In genomic region chr12:94042321-94042720, GRCh38 we compare ENCODE assay signal across 16 cellular contexts.
"Had no signal": no experiment of that assay in that cellular context is flagged by ENCODE, and none has a peak within 500 bp of the region (broad histone marks: within the 10 kb centered on the region; RNA-seq: fewer than 3 reads in every experiment).

No MANE protein-coding gene starts in this region.

- H3K4me1 ChIP-seq: ascending aorta, prostate gland had no signal

- H3K9me3 Mint-ChIP-seq: natural killer cell had no signal

- ATAC-seq: activated CD8-positive, alpha-beta memory T cell treated with anti-CD3 and anti-CD28 coated beads, Interleukin-2, amount 10 ng/mL, durations not matched to agents 7 days and 5 days; natural killer cell; stimulated activated naive CD8-positive, alpha-beta T cell treated with anti-CD3 and anti-CD28 coated beads, Interleukin-15, amount 100 ng/mL, for 72 hours had no signal

- DNase-seq: activated CD4-positive, alpha-beta T cell treated with anti-CD3 and anti-CD28 coated beads, Interleukin-2, amount 50 U/mL, for 4 hours; activated CD4-positive, CD25-positive, alpha-beta regulatory T cell treated with anti-CD3 and anti-CD28 coated beads, Interleukin-2, amount 50 U/mL, for 72 hours; activated CD8-positive, alpha-beta memory T cell treated with anti-CD3 and anti-CD28 coated beads, Interleukin-2, amount 10 ng/mL, durations not matched to agents 7 days and 5 days; activated naive CD4-positive, alpha-beta T cell treated with anti-CD3 and anti-CD28 coated beads, Interleukin-2, amount 10 ng/mL, durations not matched to agents 7 days and 5 days; activated T-cell treated with anti-CD3 and anti-CD28 coated beads, Interleukin-2, amount 50 U/mL, for 1 hour; dorsolateral prefrontal cortex; immature natural killer cell; mammary epithelial cell; natural killer cell; sigmoid colon; stimulated activated CD4-positive, alpha-beta T cell treated with anti-CD3 and anti-CD28 coated beads, Interleukin-1b, Interleukin-23, amount 100 ng/mL, for 48 hours; stimulated activated naive CD8-positive, alpha-beta T cell treated with anti-CD3 and anti-CD28 coated beads, Interleukin-15, amount 100 ng/mL, for 72 hours had no signal

- H3K27me3 ChIP-seq: ascending aorta, dorsolateral prefrontal cortex, esophagus muscularis mucosa, sigmoid colon had no signal

- H3K27me3 Mint-ChIP-seq: stimulated activated naive CD8-positive, alpha-beta T cell treated with anti-CD3 and anti-CD28 coated beads, Interleukin-15, amount 100 ng/mL, for 72 hours; type B pancreatic cell had no signal

- H3K4me3 ChIP-seq: ascending aorta, dorsolateral prefrontal cortex, esophagus muscularis mucosa, prostate gland, sigmoid colon had no signal

- H3K36me3 Mint-ChIP-seq: activated naive CD4-positive, alpha-beta T cell treated with anti-CD3 and anti-CD28 coated beads, Interleukin-2, amount 10 ng/mL, durations not matched to agents 7 days and 5 days; natural killer cell; type B pancreatic cell had no signal

- H3K4me3 Mint-ChIP-seq: activated CD8-positive, alpha-beta memory T cell treated with anti-CD3 and anti-CD28 coated beads, Interleukin-2, amount 10 ng/mL, durations not matched to agents 7 days and 5 days; activated naive CD4-positive, alpha-beta T cell treated with anti-CD3 and anti-CD28 coated beads, Interleukin-2, amount 10 ng/mL, durations not matched to agents 7 days and 5 days; immature natural killer cell; natural killer cell; stimulated activated naive CD8-positive, alpha-beta T cell treated with anti-CD3 and anti-CD28 coated beads, Interleukin-15, amount 100 ng/mL, for 72 hours; type B pancreatic cell had no signal

- H3K9me3 ChIP-seq: prostate gland, sigmoid colon had no signal

- H3K27ac ChIP-seq: ascending aorta, dorsolateral prefrontal cortex, esophagus muscularis mucosa, prostate gland, sigmoid colon had no signal

- H3K27ac Mint-ChIP-seq: activated CD8-positive, alpha-beta memory T cell treated with anti-CD3 and anti-CD28 coated beads, Interleukin-2, amount 10 ng/mL, durations not matched to agents 7 days and 5 days; activated naive CD4-positive, alpha-beta T cell treated with anti-CD3 and anti-CD28 coated beads, Interleukin-2, amount 10 ng/mL, durations not matched to agents 7 days and 5 days; immature natural killer cell; natural killer cell; stimulated activated naive CD8-positive, alpha-beta T cell treated with anti-CD3 and anti-CD28 coated beads, Interleukin-15, amount 100 ng/mL, for 72 hours; type B pancreatic cell had no signal

- H3K4me1 Mint-ChIP-seq: activated CD8-positive, alpha-beta memory T cell treated with anti-CD3 and anti-CD28 coated beads, Interleukin-2, amount 10 ng/mL, durations not matched to agents 7 days and 5 days; immature natural killer cell; natural killer cell; stimulated activated naive CD8-positive, alpha-beta T cell treated with anti-CD3 and anti-CD28 coated beads, Interleukin-15, amount 100 ng/mL, for 72 hours had no signal

- H3K36me3 ChIP-seq: ascending aorta, esophagus muscularis mucosa, prostate gland, sigmoid colon had no signal
